ENCODE assay signal across 26 cellular contexts in genomic region chr6:157977176-157977804, GRCh38.
"Had no signal": no experiment of that assay in that cellular context is flagged by ENCODE, and none has a peak within 500 bp of the region (broad histone marks: within the 10 kb centered on the region; RNA-seq: fewer than 3 reads in every experiment).

No MANE protein-coding gene starts in this region.

- H3K27me3 ChIP-seq: brain microvascular endothelial cell, hepatocyte, tibial artery, vagina had no signal

- H2AFZ ChIP-seq: hepatocyte had no signal

- H3K9me3 ChIP-seq: lower lobe of right lung, tibial artery, vagina had no signal

- H3K4me1 Mint-ChIP-seq: neural crest cell had no signal

- DNase-seq: activated B cell treated with CpG ODN at 0.5 μM for 24 hours; activated CD4-positive, alpha-beta T cell treated with anti-CD3 and anti-CD28 coated beads for 36 hours; activated CD4-positive, alpha-beta T cell treated with anti-CD3 and anti-CD28 coated beads, Interleukin-2, amount 50 U/mL, for 4 hours; activated effector memory CD4-positive, alpha-beta T cell treated with anti-CD3 and anti-CD28 coated beads, Interleukin-2, amount 50 U/mL, for 16 hours; activated naive CD4-positive, alpha-beta T cell treated with anti-CD3 and anti-CD28 coated beads, Interleukin-2, amount 50 U/mL, for 16 hours; activated T-cell treated with anti-CD3 and anti-CD28 coated beads, Interleukin-2, amount 50 U/mL, for 48 hours; aorta; brain microvascular endothelial cell; central memory CD4-positive, alpha-beta T cell; effector memory CD4-positive, alpha-beta T cell; foreskin melanocyte; glutamatergic neuron; immature natural killer cell; lower lobe of right lung; mesendoderm; naive thymus-derived CD4-positive, alpha-beta T cell; stimulated activated CD4-positive, alpha-beta T cell treated with anti-CD3 and anti-CD28 coated beads, Interleukin-1b, Interleukin-23, amount 100 ng/mL, for 48 hours; stimulated activated naive CD8-positive, alpha-beta T cell treated with anti-CD3 and anti-CD28 coated beads, Interleukin-15, amount 100 ng/mL, for 72 hours; T1000 had no signal

- H3K27ac Mint-ChIP-seq: activated B cell treated with CpG ODN at 0.5 μM for 24 hours; activated CD4-positive, alpha-beta T cell treated with anti-CD3 and anti-CD28 coated beads for 36 hours had no signal

- H3K36me3 Mint-ChIP-seq: immature natural killer cell; naive thymus-derived CD4-positive, alpha-beta T cell had no signal

- ATAC-seq: activated CD4-positive, alpha-beta T cell treated with anti-CD3 and anti-CD28 coated beads for 36 hours; esophagus mucosa; left lobe of liver; lower lobe of right lung; naive thymus-derived CD4-positive, alpha-beta T cell; stimulated activated naive CD8-positive, alpha-beta T cell treated with anti-CD3 and anti-CD28 coated beads, Interleukin-15, amount 100 ng/mL, for 72 hours had no signal

- H3K4me3 ChIP-seq: hepatocyte, lower lobe of right lung, skin epidermis, tibial artery, vagina had no signal

- H3K36me3 ChIP-seq: brain microvascular endothelial cell, lower lobe of right lung, vagina had no signal

- H3K9me3 Mint-ChIP-seq: activated B cell treated with CpG ODN at 0.5 μM for 24 hours; immature natural killer cell; naive thymus-derived CD4-positive, alpha-beta T cell; neural crest cell; stimulated activated naive CD8-positive, alpha-beta T cell treated with anti-CD3 and anti-CD28 coated beads, Interleukin-15, amount 100 ng/mL, for 72 hours had no signal

- H3K4me3 Mint-ChIP-seq: activated B cell treated with CpG ODN at 0.5 μM for 24 hours; activated CD4-positive, alpha-beta T cell treated with anti-CD3 and anti-CD28 coated beads for 36 hours; immature natural killer cell; naive thymus-derived CD4-positive, alpha-beta T cell; neural crest cell; stimulated activated naive CD8-positive, alpha-beta T cell treated with anti-CD3 and anti-CD28 coated beads, Interleukin-15, amount 100 ng/mL, for 72 hours had no signal

- H3K4me2 ChIP-seq: hepatocyte had no signal

- H3K27ac ChIP-seq: brain microvascular endothelial cell, hepatocyte, lower lobe of right lung, skin epidermis, tibial artery, vagina had no signal
